In genomic region chr16:568401-569258, GRCh38 we compare ENCODE assay signal across 2 cellular contexts.
TF ChIP-seq lines count a peak whose summit lies in the region.

No MANE protein-coding gene starts in this region.

TF ChIP-seq in H1, 55 proteins besides CTCF, POLR2A, EP300 and RAD21:
- TF ChIP-seq CBX5 (IDR thresholded peaks at IDR 0.05; ENCODE audit: low read depth, low read length), result no peak
- 0 out of 2 replicates have a peak, but pooled peaks have one; percentile 3 for TF ChIP-seq RBBP5 (IDR thresholded peaks at IDR 0.05; ENCODE audit: borderline replicate concordance, low read depth, low read length)

TF ChIP-seq in HEK293T, 16 proteins besides CTCF, POLR2A, EP300 and RAD21:
- TF ChIP-seq FOXK2 (IDR thresholded peaks at IDR 0.05), result no peak
- no peak for TF ChIP-seq SP1 (IDR thresholded peaks at IDR 0.05)
- no peak for TF ChIP-seq TARDBP (IDR thresholded peaks at IDR 0.05)
- TF ChIP-seq PKNOX1 (IDR thresholded peaks at IDR 0.05), result no peak
- TF ChIP-seq L3MBTL2 (conservative IDR thresholded peaks at IDR 0.05), result no peak
- TF ChIP-seq LEF1 (IDR thresholded peaks at IDR 0.05; ENCODE audit: borderline replicate concordance), result no peak
- no peak for TF ChIP-seq CTBP1 (IDR thresholded peaks at IDR 0.05; ENCODE audit: borderline replicate concordance)
- TF ChIP-seq SUZ12 (IDR thresholded peaks at IDR 0.05), result no peak
- TF ChIP-seq ARNT (IDR thresholded peaks at IDR 0.05), result no peak
